8 cellular contexts compared by ENCODE assay signal in genomic region chr5:132753135-132753987, GRCh38. TPM values are rescaled to one million over a fixed set of nuclear protein-coding genes. Genes with fewer than 3 reads are reported as not detected.
DNase-seq lines count a peak whose midpoint lies in the region; ATAC-seq, FAIRE-seq and TF ChIP-seq lines count a peak whose summit lies in the region.

No MANE protein-coding gene starts in this region.

- FAIRE-seq in small intestine (lab: Jason Lieb, UNC), result no peak

- peak; percentile 42 to 59 (median 52) for ATAC-seq in psoas muscle

- peaks cover 6% of the 10 kb centered on the region for H3K27me3 Mint-ChIP-seq in endothelial cell (ENCODE audit: unreplicated experiment)

- no peak overlapping the region for H3K4me3 Mint-ChIP-seq in endothelial cell (ENCODE audit: unreplicated experiment)

- no peaks in the 10 kb centered on the region for H3K9me3 Mint-ChIP-seq in endothelial cell (ENCODE audit: unreplicated experiment)

- no peaks in the 10 kb centered on the region for H3K36me3 Mint-ChIP-seq in endothelial cell (ENCODE audit: low read depth, unreplicated experiment)

- H3K27ac Mint-ChIP-seq in endothelial cell (ENCODE audit: unreplicated experiment), result no peak overlapping the region

- intact Hi-C loops in psoas muscle (cut with DNase I), result loop anchor here in 1 of 2 donors (5.0 kb wide), 1 partner anchor 64 kb away; no protein-coding TSS in a partner anchor

- DNase-seq in NCI-H82 (lab: John Stamatoyannopoulos, UW) (peak; percentile 62), NCI-H82 treated with DMSO at 0.1 percent for 48 hours (lab: John Stamatoyannopoulos, UW; ENCODE audit: unreplicated experiment) (no peak), NCI-H345 treated with DMSO at 0.1 percent for 48 hours (lab: John Stamatoyannopoulos, UW; ENCODE audit: unreplicated experiment) (peak; percentile 13), endothelial cell (ENCODE audit: low spot score) (peak; percentile 2), psoas muscle (no peak), AG08395 (ENCODE audit: low spot score) (no peak), small intestine (no peak)
- no peak for DNase-seq in stimulated activated CD4-positive, alpha-beta T cell treated with anti-CD3 and anti-CD28 coated beads, Interleukin-12 subunit alpha, Interleukin-12 subunit beta, amount 100 ng/mL, for 4 hours

- H3K9me3 ChIP-seq in psoas muscle (no peaks in the 10 kb centered on the region), small intestine (ENCODE audit: control insufficient read depth, low read depth) (no peaks in the 10 kb centered on the region)

- no peak for TF ChIP-seq CTCF in endothelial cell (IDR thresholded peaks at IDR 0.05; ENCODE audit: unreplicated experiment)
- TF ChIP-seq CTCF in psoas muscle (IDR thresholded peaks at IDR 0.05), result no peak

- H3K27me3 ChIP-seq in psoas muscle (ENCODE audit: insufficient read depth in 3 of 3, low read length in 2 of 3) (peaks cover 0 to 5% (median under 1%) of the 10 kb centered on the region in 3 donors), small intestine (ENCODE audit: control insufficient read depth in 2 of 2, insufficient read depth in 2 of 2, low read length in 2 of 2) (no peaks in the 10 kb centered on the region)

- WGBS in psoas muscle, 3 donors, result 38 to 53% (median 40%) methylated on average over 2 of the region's 2 CpGs
- 44 to 68% (median 60%) methylated on average over 2 of the region's 2 CpGs for WGBS in small intestine, 3 donors

- H3K4me1 ChIP-seq in psoas muscle (no peaks in the 10 kb centered on the region), small intestine (ENCODE audit: control insufficient read depth in 2 of 2, insufficient read depth in 1 of 2, low read depth in 1 of 2, low read length in 1 of 2) (no peaks in the 10 kb centered on the region)

- H3K27ac ChIP-seq in psoas muscle (no peak overlapping the region), small intestine (ENCODE audit: low read depth in 1 of 2, low read length in 1 of 2) (no peak overlapping the region)

- peaks cover 0 to 10% of the 10 kb centered on the region in 2 donors for H3K36me3 ChIP-seq in psoas muscle (ENCODE audit: insufficient read depth in 1 of 2, low read depth in 1 of 2)
- peaks cover 0 to 2% of the 10 kb centered on the region in 2 donors for H3K36me3 ChIP-seq in small intestine (ENCODE audit: control insufficient read depth in 2 of 2, insufficient read depth in 2 of 2, low read length in 2 of 2)

- H3K4me1 Mint-ChIP-seq in endothelial cell (ENCODE audit: unreplicated experiment), result peaks cover 2% of the 10 kb centered on the region

- no peak overlapping the region for H3K4me3 ChIP-seq in psoas muscle
- H3K4me3 ChIP-seq in small intestine (ENCODE audit: low read depth in 1 of 2, low read length in 2 of 2), result no peak overlapping the region

RNA-seq across cellular contexts. Expression of gene CCNI2, which starts 6.1 kb away (rescaled TPM):
- total RNA-seq in endothelial cell (ENCODE audit: unreplicated experiment) (not detected), psoas muscle (not detected)
- polyA plus RNA-seq in psoas muscle (not detected), small intestine (1 to 10 TPM; 1.6 to 7.3 (median 2.7) TPM)

RNA-seq across cellular contexts. Expression of gene KIF3A, which starts 16.0 kb away (rescaled TPM):
- total RNA-seq in endothelial cell (ENCODE audit: unreplicated experiment), result 11.5 TPM
- total RNA-seq in psoas muscle, result 1 to 10 TPM; 3.6 to 5.8 (median 4.8) TPM
- polyA plus RNA-seq in psoas muscle, result 1 to 10 TPM; 2.5 to 8.0 (median 2.9) TPM
- 1 to 10 TPM in 2 of 3 donors, under 1 TPM in 1; 0.54 to 2.8 (median 2.7) TPM for polyA plus RNA-seq in small intestine

RNA-seq across cellular contexts. Expression of gene SEPTIN8, which starts 23.7 kb away (rescaled TPM):
- total RNA-seq in endothelial cell (ENCODE audit: unreplicated experiment), result 22.8 TPM
- total RNA-seq in psoas muscle, result 10 to 100 TPM in 1 of 4 donors, 1 to 10 TPM in 3; 9.2 to 13.1 (median 9.6) TPM
- 1 to 10 TPM; 3.8 to 5.7 (median 4.4) TPM for polyA plus RNA-seq in psoas muscle
- polyA plus RNA-seq in small intestine, result 10 to 100 TPM; 14.6 to 28.2 (median 24.4) TPM

RNA-seq across cellular contexts. Expression of gene SOWAHA, which starts 59.7 kb away (rescaled TPM):
- total RNA-seq in endothelial cell (ENCODE audit: unreplicated experiment) (not detected), psoas muscle (not detected)
- polyA plus RNA-seq in psoas muscle (under 1 TPM in 2 of 3 donors, not detected in 1; 0.01 to 0.06 TPM), small intestine (10 to 100 TPM; 25.6 to 75.4 (median 72.0) TPM)

Comparison
In these comparisons a context has a peak if more than half of its experiments do, and no peak if none do; other contexts are left out.
1. DNase-seq: peak in NCI-H82 (single experiment), NCI-H345 treated with DMSO at 0.1 percent for 48 hours (single experiment) and endothelial cell (single experiment); none in NCI-H82 treated with DMSO at 0.1 percent for 48 hours (single experiment), psoas muscle (0 of 2), AG08395 (single experiment), small intestine (single experiment) and stimulated activated CD4-positive, alpha-beta T cell treated with anti-CD3 and anti-CD28 coated beads, Interleukin-12 subunit alpha, Interleukin-12 subunit beta, amount 100 ng/mL, for 4 hours (single experiment).